24 cellular contexts compared by ENCODE assay signal in genomic region chr5:133736512-133736911, GRCh38.
"Had no signal": no experiment of that assay in that cellular context is flagged by ENCODE, and none has a peak within 500 bp of the region (broad histone marks: within the 10 kb centered on the region; RNA-seq: fewer than 3 reads in every experiment).

No MANE protein-coding gene starts in this region.

- H3K36me3 ChIP-seq: gastroesophageal sphincter, heart left ventricle, left lung, prostate gland, right atrium auricular region, sigmoid colon, tibial artery, upper lobe of left lung had no signal

- H3K9me3 Mint-ChIP-seq: effector memory CD8-positive, alpha-beta T cell; natural killer cell; stimulated activated effector memory CD8-positive, alpha-beta T cell treated with anti-CD3 and anti-CD28 coated beads, Interleukin-12 subunit alpha, Interleukin-12 subunit beta, amount 100 ng/mL, for 72 hours had no signal

- H3K36me3 Mint-ChIP-seq: natural killer cell; stimulated activated effector memory CD8-positive, alpha-beta T cell treated with anti-CD3 and anti-CD28 coated beads, Interleukin-12 subunit alpha, Interleukin-12 subunit beta, amount 100 ng/mL, for 72 hours had no signal

- H3K4me3 Mint-ChIP-seq: effector memory CD8-positive, alpha-beta T cell; natural killer cell; stimulated activated effector memory CD8-positive, alpha-beta T cell treated with anti-CD3 and anti-CD28 coated beads, Interleukin-12 subunit alpha, Interleukin-12 subunit beta, amount 100 ng/mL, for 72 hours had no signal

- H3K4me3 ChIP-seq: coronary artery, gastroesophageal sphincter, heart left ventricle, hepatocyte, left lung, prostate gland, right atrium auricular region, sigmoid colon, testis, tibial artery, upper lobe of left lung had no signal

- H3K4me2 ChIP-seq: hepatocyte had no signal

- H3K27me3 ChIP-seq: hepatocyte, left lung, right atrium auricular region, sigmoid colon, testis, tibial artery, upper lobe of left lung had no signal

- H3K4me1 Mint-ChIP-seq: natural killer cell; stimulated activated effector memory CD8-positive, alpha-beta T cell treated with anti-CD3 and anti-CD28 coated beads, Interleukin-12 subunit alpha, Interleukin-12 subunit beta, amount 100 ng/mL, for 72 hours had no signal

- H2AFZ ChIP-seq: hepatocyte had no signal

- ATAC-seq: effector memory CD8-positive, alpha-beta T cell; esophagus mucosa; foreskin keratinocyte; heart left ventricle; left cardiac atrium; left lung; natural killer cell; stimulated activated effector memory CD8-positive, alpha-beta T cell treated with anti-CD3 and anti-CD28 coated beads, Interleukin-12 subunit alpha, Interleukin-12 subunit beta, amount 100 ng/mL, for 72 hours; stimulated activated naive CD8-positive, alpha-beta T cell treated with anti-CD3 and anti-CD28 coated beads, Interleukin-15, Interleukin-2, amounts not matched to agents 100 U/mL and 50 U/mL, for 24 hours had no signal

- DNase-seq: dermis blood vessel endothelial cell; effector memory CD8-positive, alpha-beta T cell; foreskin keratinocyte; left cardiac atrium; left lung; mesendoderm; natural killer cell; sigmoid colon; stimulated activated CD4-positive, alpha-beta T cell treated with anti-CD3 and anti-CD28 coated beads, Interleukin-2, amount 100 ng/mL, for 24 hours; stimulated activated CD4-positive, alpha-beta T cell treated with anti-CD3 and anti-CD28 coated beads, Interleukin-4, amount 100 ng/mL, for 24 hours; stimulated activated naive CD8-positive, alpha-beta T cell treated with anti-CD3 and anti-CD28 coated beads, Interleukin-15, Interleukin-2, amounts not matched to agents 100 U/mL and 50 U/mL, for 24 hours; substantia nigra; testis; tibial artery; upper lobe of left lung had no signal

- H3K9me3 ChIP-seq: left lung, prostate gland, right atrium auricular region, sigmoid colon, testis, tibial artery, upper lobe of left lung had no signal

- H3K27ac Mint-ChIP-seq: effector memory CD8-positive, alpha-beta T cell; natural killer cell; stimulated activated effector memory CD8-positive, alpha-beta T cell treated with anti-CD3 and anti-CD28 coated beads, Interleukin-12 subunit alpha, Interleukin-12 subunit beta, amount 100 ng/mL, for 72 hours had no signal

- H3K27ac ChIP-seq: coronary artery, epithelial cell of prostate, foreskin keratinocyte, gastroesophageal sphincter, heart left ventricle, hepatocyte, left lung, prostate gland, right atrium auricular region, sigmoid colon, testis, upper lobe of left lung had no signal

- H3K4me1 ChIP-seq: foreskin keratinocyte, gastroesophageal sphincter, heart left ventricle, left lung, prostate gland, right atrium auricular region, sigmoid colon, testis, upper lobe of left lung had no signal
